In genomic region chr10:3779146-3779707, GRCh38 we compare ENCODE assay signal across 10 cellular contexts. TPM values are rescaled to one million over a fixed set of nuclear protein-coding genes. Genes with fewer than 3 reads are reported as not detected.
DNase-seq lines count a peak whose midpoint lies in the region; ATAC-seq, FAIRE-seq and TF ChIP-seq lines count a peak whose summit lies in the region.
"Had no signal": no experiment of that assay in that cellular context is flagged by ENCODE, and none has a peak within 500 bp of the region (broad histone marks: within the 10 kb centered on the region; RNA-seq: fewer than 3 reads in every experiment).

No MANE protein-coding gene starts in this region.

- peaks cover 24 to 29% of the 10 kb centered on the region in 2 donors for H3K4me1 ChIP-seq in kidney (ENCODE audit: control insufficient read depth in 1 of 2, insufficient read depth in 1 of 2, low read depth in 1 of 2, low read length in 2 of 2)
- peaks cover 22 to 73% (median 67%) of the 10 kb centered on the region in 5 donors for H3K4me1 ChIP-seq in subcutaneous abdominal adipose tissue (ENCODE audit: control insufficient read depth in 5 of 5, insufficient read depth in 5 of 5, low read length in 5 of 5)
- peaks cover 13% of the 10 kb centered on the region for H3K4me1 ChIP-seq in mesendoderm (ENCODE audit: control insufficient read depth, low read depth, low read length)

- H3K4me3 ChIP-seq in astrocyte of the spinal cord (ENCODE audit: low read depth, low read length) (peak overlapping the region; percentile 83), kidney (ENCODE audit: low read length in 2 of 2) (peak overlapping the region; percentile 4 to 98), subcutaneous abdominal adipose tissue (ENCODE audit: low read depth in 1 of 5, low read length in 5 of 5) (peak overlapping the region; percentile 92 to 100 (median 99)), mesendoderm (ENCODE audit: low read length) (no peak overlapping the region)

- no peaks in the 10 kb centered on the region for H3K9me3 ChIP-seq in kidney (ENCODE audit: control insufficient read depth in 1 of 2, low read length in 2 of 2)
- H3K9me3 ChIP-seq in subcutaneous abdominal adipose tissue (ENCODE audit: control insufficient read depth in 5 of 5, low read length in 5 of 5): no peaks in the 10 kb centered on the region
- H3K9me3 ChIP-seq: adrenal gland had no signal

- peaks cover 93% of the 10 kb centered on the region for H3K36me3 Mint-ChIP-seq in activated CD4-positive, alpha-beta T cell treated with anti-CD3 and anti-CD28 coated beads, Interleukin-2, amount 10 ng/mL, durations not matched to agents 24 days and 14 days (ENCODE audit: low read depth)

- no peaks in the 10 kb centered on the region for H3K9me3 Mint-ChIP-seq in activated CD4-positive, alpha-beta T cell treated with anti-CD3 and anti-CD28 coated beads, Interleukin-2, amount 10 ng/mL, durations not matched to agents 24 days and 14 days

- H3K27ac Mint-ChIP-seq in activated CD4-positive, alpha-beta T cell treated with anti-CD3 and anti-CD28 coated beads, Interleukin-2, amount 10 ng/mL, durations not matched to agents 24 days and 14 days: peak overlapping the region; percentile 99

- H3K27ac ChIP-seq in kidney (ENCODE audit: low read depth in 2 of 2, low read length in 2 of 2) (peak overlapping the region; percentile 100), subcutaneous abdominal adipose tissue (ENCODE audit: low read depth, low read length) (peak overlapping the region; percentile 100), mesendoderm (ENCODE audit: low read depth, low read length) (no peak overlapping the region)

- peaks cover 62% of the 10 kb centered on the region for H3K79me2 ChIP-seq in mesendoderm (ENCODE audit: control insufficient read depth, insufficient read depth, low read length)

- H2BK15ac ChIP-seq in mesendoderm (replicated peaks; ENCODE audit: low read depth): no peak overlapping the region

- no peak overlapping the region for H3K23ac ChIP-seq in mesendoderm (ENCODE audit: low read length)

- H3K9ac ChIP-seq in kidney (ENCODE audit: low read length in 2 of 2) (peak overlapping the region in 1 of 2 donors; percentile 100), subcutaneous abdominal adipose tissue (ENCODE audit: low read length in 5 of 5) (peak overlapping the region; percentile 57 to 100 (median 99)), mesendoderm (ENCODE audit: low read length) (no peak overlapping the region)

- peaks cover 26% of the 10 kb centered on the region for H3K79me1 ChIP-seq in mesendoderm (ENCODE audit: low read length)

- H3K27me3 ChIP-seq in subcutaneous abdominal adipose tissue (ENCODE audit: control insufficient read depth in 5 of 5, insufficient read depth in 4 of 5, low read length in 5 of 5) (no peaks in the 10 kb centered on the region), mesendoderm (ENCODE audit: insufficient read depth, low read length, poor library complexity) (no peaks in the 10 kb centered on the region)
- H3K27me3 ChIP-seq: adrenal gland had no signal

- H4K8ac ChIP-seq in mesendoderm (ENCODE audit: low read depth, low read length): no peak overlapping the region

- in situ Hi-C loops in astrocyte of the spinal cord (cut with HindIII; ENCODE audit: low sequenced_read_pairs): no loop called here

- peak overlapping the region; percentile 91 for H3K4me3 Mint-ChIP-seq in activated CD4-positive, alpha-beta T cell treated with anti-CD3 and anti-CD28 coated beads, Interleukin-2, amount 10 ng/mL, durations not matched to agents 24 days and 14 days

- no peak overlapping the region for H3K4ac ChIP-seq in mesendoderm (ENCODE audit: low read depth, low read length)

- no CpG with 5 or more reads among the region's 14 CpGs for WGBS in mesendoderm (ENCODE audit: extremely low coverage, insufficient coverage, low lambda C conversion rate)

- H3K36me3 ChIP-seq in kidney (ENCODE audit: control insufficient read depth in 1 of 2, insufficient read depth in 2 of 2, low read length in 2 of 2): peaks cover 41 to 73% of the 10 kb centered on the region in 2 donors
- H3K36me3 ChIP-seq in subcutaneous abdominal adipose tissue (ENCODE audit: control insufficient read depth in 5 of 5, insufficient read depth in 5 of 5, low read length in 5 of 5): peaks cover 10 to 84% (median 60%) of the 10 kb centered on the region in 5 donors
- H3K36me3 ChIP-seq in mesendoderm (ENCODE audit: control insufficient read depth, insufficient read depth, low read length): peaks cover 37% of the 10 kb centered on the region

- H3K27me3 Mint-ChIP-seq in activated CD4-positive, alpha-beta T cell treated with anti-CD3 and anti-CD28 coated beads, Interleukin-2, amount 10 ng/mL, durations not matched to agents 24 days and 14 days: no peaks in the 10 kb centered on the region

- no peak overlapping the region for H2AK5ac ChIP-seq in mesendoderm (ENCODE audit: low read length)

- DNase-seq in activated CD4-positive, alpha-beta T cell treated with anti-CD3 and anti-CD28 coated beads, Interleukin-2, amount 10 ng/mL, durations not matched to agents 24 days and 14 days: no peak
- no peak for DNase-seq in activated CD4-positive, alpha-beta T cell treated with anti-CD3 and anti-CD28 coated beads, Interleukin-2, amount 50 U/mL, for 48 hours
- DNase-seq in astrocyte of the spinal cord (ENCODE audit: low read depth, low spot score): no peak
- no peak for DNase-seq in kidney
- DNase-seq in NCI-H2196 treated with DMSO at 0.1 percent for 48 hours (lab: John Stamatoyannopoulos, UW; ENCODE audit: unreplicated experiment): no peak
- DNase-seq in mesendoderm: no peak
- DNase-seq: NCI-H2227 treated with DMSO at 0.1 percent for 48 hours had no signal

- H3K18ac ChIP-seq in mesendoderm (ENCODE audit: low read length): no peak overlapping the region

- FAIRE-seq in kidney (lab: Jason Lieb, UNC): no peak

- no peak overlapping the region for H2BK5ac ChIP-seq in mesendoderm (ENCODE audit: low read length)

- H3K4me1 Mint-ChIP-seq in activated CD4-positive, alpha-beta T cell treated with anti-CD3 and anti-CD28 coated beads, Interleukin-2, amount 10 ng/mL, durations not matched to agents 24 days and 14 days: peaks cover 66% of the 10 kb centered on the region

- TF ChIP-seq CTCF in astrocyte of the spinal cord (IDR thresholded peaks at IDR 0.05; ENCODE audit: low read depth, low read length): no peak
- no peak for TF ChIP-seq CTCF in kidney (IDR thresholded peaks at IDR 0.05; ENCODE audit: borderline replicate concordance, extremely low read depth, insufficient read depth)

- no peak overlapping the region for H3K56ac ChIP-seq in mesendoderm (ENCODE audit: low read length)

- no peak overlapping the region for H4K5ac ChIP-seq in mesendoderm (ENCODE audit: low read length)

- intact Hi-C loops in activated CD4-positive, alpha-beta T cell treated with anti-CD3 and anti-CD28 coated beads, Interleukin-2, amount 10 ng/mL, durations not matched to agents 24 days and 14 days (cut with micrococcal nuclease): loop anchor here (5.0 kb wide), 2 partner anchors 33 to 542 kb away; no protein-coding TSS in a partner anchor
- intact Hi-C loops in kidney (cut with DNase I): no loop called here

- H2BK120ac ChIP-seq in mesendoderm (ENCODE audit: low read depth, low read length): no peak overlapping the region

- ATAC-seq in GM21717 (IDR thresholded peaks at IDR 0.05; ENCODE audit: unreplicated experiment): no peak

- no peak overlapping the region for H3K4me2 ChIP-seq in mesendoderm (ENCODE audit: low read length)

RNA-seq across cellular contexts. Expression of gene KLF6, which starts 5.8 kb away (rescaled TPM):
- 116 and 127 TPM in 2 replicates for total RNA-seq in activated CD4-positive, alpha-beta T cell treated with anti-CD3 and anti-CD28 coated beads, Interleukin-2, amount 10 ng/mL, durations not matched to agents 24 days and 14 days
- 230 TPM for total RNA-seq in kidney
- polyA plus RNA-seq in kidney (ENCODE audit: insufficient read depth, low read depth, low replicate concordance): 27.8 TPM
- polyA plus RNA-seq in mesendoderm (2013, experiment 1 of 2): 36.1 TPM
- polyA plus RNA-seq in mesendoderm (2013, experiment 2 of 2): 35.3 TPM
